Comparison of ENCODE assay signal across 15 cellular contexts in the genomic region with DNA sequence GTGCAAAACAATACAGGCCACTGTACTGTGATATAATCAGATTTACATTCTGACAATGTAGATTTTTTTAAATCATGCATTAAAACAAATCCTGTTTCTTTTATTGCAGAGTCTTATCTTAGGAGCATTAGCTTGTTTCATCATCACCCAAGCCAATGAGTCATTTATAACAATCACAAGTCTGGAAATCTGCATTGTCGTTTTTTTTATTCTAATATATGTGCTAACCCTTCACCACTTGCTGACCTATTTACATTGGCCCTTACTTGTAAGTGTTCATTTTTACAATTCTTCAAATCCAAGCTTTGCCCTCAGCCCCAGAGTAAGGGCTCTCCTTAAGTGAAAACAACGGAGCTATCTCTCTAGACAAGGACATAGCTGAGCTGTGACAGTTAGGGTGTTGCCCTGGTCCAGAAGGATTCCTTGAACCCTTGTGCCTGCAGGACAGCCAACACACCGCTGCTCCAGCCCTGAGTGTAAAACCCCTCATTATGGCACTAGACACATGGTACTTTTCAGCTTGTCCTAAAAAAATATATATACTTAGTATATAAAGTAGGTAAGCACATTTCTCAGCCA. TPM values are rescaled to one million over a fixed set of nuclear protein-coding genes. Genes with fewer than 3 reads are reported as not detected.
DNase-seq lines count a peak whose midpoint lies in the region; ATAC-seq and TF ChIP-seq lines count a peak whose summit lies in the region.
"Had no signal": no experiment of that assay in that cellular context is flagged by ENCODE, and none has a peak within 500 bp of the region (broad histone marks: within the 10 kb centered on the region; RNA-seq: fewer than 3 reads in every experiment).

No MANE protein-coding gene starts in this region.

- H3K27me3 ChIP-seq in HCT116 (ENCODE audit: insufficient read depth, low read length) (no peaks in the 10 kb centered on the region), SK-N-SH (ENCODE audit: insufficient read depth) (no peaks in the 10 kb centered on the region)
- H3K27me3 ChIP-seq: ascending aorta, esophagus squamous epithelium, upper lobe of left lung had no signal

- H3K9me3 ChIP-seq in HCT116 (ENCODE audit: control insufficient read depth in 1 of 2, insufficient read depth in 1 of 2, low read depth in 1 of 2, low read length in 2 of 2) (no peaks in the 10 kb centered on the region), SK-N-SH (no peaks in the 10 kb centered on the region)
- H3K9me3 ChIP-seq: ascending aorta, esophagus squamous epithelium, psoas muscle, upper lobe of left lung had no signal

- peaks cover 33% of the 10 kb centered on the region for H3F3A ChIP-seq in SK-N-SH (replicated peaks; ENCODE audit: insufficient read depth)

- no peaks in the 10 kb centered on the region; a peak in 1 of 4 replicates for H3K36me3 ChIP-seq in HCT116 (ENCODE audit: control insufficient read depth in 1 of 2, insufficient read depth in 2 of 2, low read length in 2 of 2)
- H3K36me3 ChIP-seq in SK-N-SH (replicated peaks in 1 of 2; ENCODE audit: control insufficient read depth in 1 of 2, insufficient read depth in 2 of 2, low read length in 1 of 2), result peaks cover 24 to 28% of the 10 kb centered on the region in 2 experiments

- peaks cover 0 to 13% of the 10 kb centered on the region in 2 experiments; a peak in 3 of 4 replicates for H3K4me1 ChIP-seq in HCT116 (ENCODE audit: control insufficient read depth in 1 of 2, insufficient read depth in 2 of 2, low read length in 2 of 2)
- peaks cover 0 to 19% of the 10 kb centered on the region in 2 experiments; a peak in 2 of 4 replicates for H3K4me1 ChIP-seq in SK-N-SH (ENCODE audit: control insufficient read depth in 1 of 2, insufficient read depth in 2 of 2, low read depth in 1 of 2, low read length in 1 of 2)
- H3K4me1 ChIP-seq: ascending aorta, psoas muscle had no signal

- POLR2A ChIA-PET in HCT116 (lab: Charles Lee) (interaction anchor here (1.0 to 1.8 kb wide), 2 partner anchors 8 to 17 kb away, joined by 3 to 8 read pairs; a partner anchor contains a TSS), SK-N-SH (lab: Yijun Ruan, JAX) (no interaction called here)

- no peak for TF ChIP-seq POLR2A in HCT116 (IDR thresholded peaks at IDR 0.05; ENCODE audit: borderline replicate concordance, extremely low read depth, insufficient read depth, insufficient read length)

- TF ChIP-seq RAD21 in HCT116 (IDR thresholded peaks at IDR 0.05; ENCODE audit: low read depth) (no peak), SK-N-SH (IDR thresholded peaks at IDR 0.05; ENCODE audit: low read length) (no peak)

- DNase-seq in HCT116 (ENCODE audit: low read depth, low spot score) (no peak), SK-N-SH (no peak), fibroblast of the aortic adventitia (ENCODE audit: low read depth) (peak; percentile 84), skeletal muscle cell (ENCODE audit: low read depth) (peak; percentile 60), DMS114 treated with DMSO at 0.1 percent for 48 hours (lab: John Stamatoyannopoulos, UW; ENCODE audit: unreplicated experiment) (no peak), SHP77 (lab: John Stamatoyannopoulos, UW) (no peak)
- no peak for DNase-seq in activated naive CD4-positive, alpha-beta T cell treated with anti-CD3 and anti-CD28 coated beads, Interleukin-2, amount 50 U/mL, for 16 hours
- DNase-seq: activated T-cell treated with anti-CD3 and anti-CD28 coated beads for 4 hours, esophagus squamous epithelium, NCI-H2171 treated with DMSO at 0.1 percent for 48 hours, psoas muscle, RPMI8226, upper lobe of left lung, WERI-Rb-1 had no signal

- H3K9ac ChIP-seq in HCT116 (ENCODE audit: low read length) (no peak overlapping the region), SK-N-SH (0 out of 2 replicates have a peak overlapping the region, but pooled peaks have one; percentile 2)

- CTCF ChIA-PET in HCT116 (lab: Charles Lee), result interaction anchor here (0.8 to 1.6 kb wide), 3 partner anchors 38 to 212 kb away, joined by 4 to 5 read pairs (median 4); no protein-coding TSS in a partner anchor
- CTCF ChIA-PET in SK-N-SH (lab: Yijun Ruan, JAX), result interaction anchor here (0.9 to 1.9 kb wide), 4 partner anchors 12 to 163 kb away, joined by 3 to 4 read pairs (median 3); a partner anchor contains a TSS

- no peak for TF ChIP-seq CTCF in HCT116 (IDR thresholded peaks at IDR 0.05 in 2 of 3, conservative IDR thresholded peaks at IDR 0.05 in 1 of 3; ENCODE audit: borderline replicate concordance in 1 of 3, insufficient read depth in 1 of 3, low read depth in 2 of 3, low read length in 2 of 3)
- no peak for TF ChIP-seq CTCF in SK-N-SH (IDR thresholded peaks at IDR 0.05)
- no peak for TF ChIP-seq CTCF in fibroblast of the aortic adventitia (IDR thresholded peaks at IDR 0.05; ENCODE audit: insufficient read depth, low read length)

- H3K9me2 ChIP-seq in HCT116 (ENCODE audit: insufficient read depth) (no peaks in the 10 kb centered on the region), SK-N-SH (no peaks in the 10 kb centered on the region)

- H3K79me2 ChIP-seq in HCT116 (ENCODE audit: insufficient read depth, low read length), result no peaks in the 10 kb centered on the region
- peaks cover 4% of the 10 kb centered on the region; the same call in 1 of the 2 replicates for H3K79me2 ChIP-seq in SK-N-SH (ENCODE audit: insufficient read depth)

- peak overlapping the region; percentile 33; the same call in 1 of the 2 replicates for H3K4me2 ChIP-seq in HCT116 (ENCODE audit: low read length)
- H3K4me2 ChIP-seq in SK-N-SH, result peak overlapping the region; percentile 59

- intact Hi-C loops in HCT116 (cut with micrococcal nuclease), result no loop called here

- peak; percentile 66 for ATAC-seq in HCT116
- ATAC-seq: psoas muscle had no signal

- 52% methylated on average over 3 of the region's 3 CpGs for WGBS in SK-N-SH (ENCODE audit: low lambda C conversion rate)

- RAD21 ChIA-PET in HCT116 (lab: Charles Lee; ENCODE audit: low non-redundant PET in 1 of 2, low total read pairs in 2 of 2, uncharacterized antibody in 2 of 2, unreplicated experiment in 2 of 2), result no interaction called here

- H3K27ac ChIP-seq in HCT116 (ENCODE audit: low read depth, low read length) (no peak overlapping the region), SK-N-SH (ENCODE audit: low read depth in 2 of 2, low read length in 1 of 2) (peak overlapping the region in 1 of 2 experiments; percentile 80; a peak in 2 of 4 replicates)
- H3K27ac ChIP-seq: ascending aorta, esophagus squamous epithelium, psoas muscle, upper lobe of left lung, WERI-Rb-1 had no signal

- H4K20me1 ChIP-seq in HCT116 (ENCODE audit: insufficient read depth) (peaks cover 3% of the 10 kb centered on the region; the same call in 1 of the 2 replicates), SK-N-SH (ENCODE audit: insufficient read depth) (peaks cover 11% of the 10 kb centered on the region; the same call in 1 of the 2 replicates)

- no TSS peak for BruUV-seq in HCT116 (replicated peaks; lab: Mats Ljungman, UMichigan)

- H2AFZ ChIP-seq in HCT116 (ENCODE audit: low read depth, low read length, poor library complexity, severe bottlenecking) (no peak overlapping the region), SK-N-SH (ENCODE audit: low read depth) (no peak overlapping the region)

- H3K4me3 ChIP-seq in HCT116 (replicated peaks in 1 of 2; ENCODE audit: low read depth in 1 of 2, low read length in 2 of 2), result no peak overlapping the region
- no peak overlapping the region for H3K4me3 ChIP-seq in SK-N-SH (ENCODE audit: low read depth in 2 of 2, low read length in 1 of 2)
- peak overlapping the region; percentile 4 for H3K4me3 ChIP-seq in fibroblast of the aortic adventitia (ENCODE audit: low read depth, low read length)
- no peak overlapping the region for H3K4me3 ChIP-seq in skeletal muscle cell (ENCODE audit: low read depth, low read length)
- H3K4me3 ChIP-seq: ascending aorta, esophagus squamous epithelium, psoas muscle, upper lobe of left lung had no signal

- TF ChIP-seq EP300 in SK-N-SH (IDR thresholded peaks at IDR 0.05; ENCODE audit: borderline replicate concordance in 1 of 2, low read depth in 1 of 2, low read length in 1 of 2), result no peak

TF ChIP-seq in SK-N-SH, 30 proteins besides CTCF, POLR2A, EP300 and RAD21 (continues in another document):
- TF ChIP-seq FOSL2 (IDR thresholded peaks at IDR 0.05; ENCODE audit: borderline replicate concordance, low read depth) (no peak; the same call in 1 of the 2 replicates), SIN3A (IDR thresholded peaks at IDR 0.05; ENCODE audit: borderline replicate concordance, low read depth, low read length) (no peak), TCF12 (IDR thresholded peaks at IDR 0.05) (no peak), RXRA (IDR thresholded peaks at IDR 0.05; ENCODE audit: borderline replicate concordance, low read depth) (no peak), YY1 (IDR thresholded peaks at IDR 0.05; ENCODE audit: low read depth) (no peak)

RNA-seq across cellular contexts. Expression of a gene that starts 3.7 kb away (rescaled TPM):
- total RNA-seq in HCT116 (2021; ENCODE audit: unreplicated experiment) (5.2 TPM), fibroblast of the aortic adventitia (ENCODE audit: low replicate concordance) (3.2 TPM in 1 of 2 replicates, not detected in the other)
- 2.3 TPM in 2 replicates for polyA plus RNA-seq in HCT116 (2012)
- polyA plus RNA-seq in SK-N-SH (2012; rRNA removed), result 3.1 and 3.7 TPM in 2 replicates
- polyA plus RNA-seq in SK-N-SH (2012; cell fraction: cytosol; rRNA removed), result 1.0 and 2.3 TPM in 2 replicates
- 3.1 and 3.2 TPM in 2 replicates for polyA plus RNA-seq in SK-N-SH (2012; cell fraction: nucleus; rRNA removed)
- total RNA-seq: ascending aorta had no signal

RNA-seq across cellular contexts. Expression of a gene that starts 9.3 kb away (rescaled TPM):
- total RNA-seq in HCT116 (2021; ENCODE audit: unreplicated experiment) (0.42 TPM), fibroblast of the aortic adventitia (ENCODE audit: low replicate concordance) (not detected in 2 replicates)
- 0.15 and 0.16 TPM in 2 replicates for polyA plus RNA-seq in HCT116 (2012)
- not detected in 2 replicates for polyA plus RNA-seq in SK-N-SH (2012; rRNA removed)
- polyA plus RNA-seq in SK-N-SH (2012; cell fraction: cytosol; rRNA removed), result 0.07 TPM in 1 of 2 replicates, not detected in the other
- 0.39 and 0.46 TPM in 2 replicates for polyA plus RNA-seq in SK-N-SH (2012; cell fraction: nucleus; rRNA removed)
- total RNA-seq: ascending aorta, esophagus squamous epithelium, psoas muscle had no signal

RNA-seq across cellular contexts. Expression of a gene that starts 17.5 kb away (rescaled TPM):
- total RNA-seq in HCT116 (2021; ENCODE audit: unreplicated experiment) (38.6 TPM), fibroblast of the aortic adventitia (ENCODE audit: low replicate concordance) (17.3 and 73.4 TPM in 2 replicates)
- 84.1 and 84.2 TPM in 2 replicates for polyA plus RNA-seq in HCT116 (2012)
- polyA plus RNA-seq in SK-N-SH (2012; rRNA removed), result 179 and 211 TPM in 2 replicates
- 185 and 194 TPM in 2 replicates for polyA plus RNA-seq in SK-N-SH (2012; cell fraction: cytosol; rRNA removed)
- 42.3 and 65.4 TPM in 2 replicates for polyA plus RNA-seq in SK-N-SH (2012; cell fraction: nucleus; rRNA removed)
- total RNA-seq: ascending aorta had no signal

RNA-seq across cellular contexts. Expression of a gene that starts 20.0 kb away (rescaled TPM):
- total RNA-seq in HCT116 (2021; ENCODE audit: unreplicated experiment) (15.4 TPM), fibroblast of the aortic adventitia (ENCODE audit: low replicate concordance) (58.8 and 101 TPM in 2 replicates)
- polyA plus RNA-seq in HCT116 (2012), result 14.7 and 16.9 TPM in 2 replicates
- 25.2 and 37.6 TPM in 2 replicates for polyA plus RNA-seq in SK-N-SH (2012; rRNA removed)
- polyA plus RNA-seq in SK-N-SH (2012; cell fraction: cytosol; rRNA removed), result 27.7 and 28.2 TPM in 2 replicates
- polyA plus RNA-seq in SK-N-SH (2012; cell fraction: nucleus; rRNA removed), result 64.2 and 80.0 TPM in 2 replicates

RNA-seq across cellular contexts. Expression of a gene that starts 34.6 kb away (rescaled TPM):
- 12.8 TPM for total RNA-seq in HCT116 (2021; ENCODE audit: unreplicated experiment)
- 9.8 and 11.8 TPM in 2 replicates for polyA plus RNA-seq in HCT116 (2012)
- 64.2 and 69.4 TPM in 2 replicates for polyA plus RNA-seq in SK-N-SH (2012; rRNA removed)
- polyA plus RNA-seq in SK-N-SH (2012; cell fraction: cytosol; rRNA removed), result 51.4 and 73.9 TPM in 2 replicates
- polyA plus RNA-seq in SK-N-SH (2012; cell fraction: nucleus; rRNA removed), result 44.1 and 60.0 TPM in 2 replicates
- total RNA-seq in fibroblast of the aortic adventitia (ENCODE audit: low replicate concordance), result 7.4 and 17.8 TPM in 2 replicates

Comparison
In these comparisons a context has a peak if more than half of its experiments do, and no peak if none do; other contexts are left out.
1. DNase-seq: peak in fibroblast of the aortic adventitia (single experiment) and skeletal muscle cell (single experiment); none in HCT116 (single experiment), SK-N-SH (single experiment), activated naive CD4-positive, alpha-beta T cell treated with anti-CD3 and anti-CD28 coated beads, Interleukin-2, amount 50 U/mL, for 16 hours (single experiment), DMS114 treated with DMSO at 0.1 percent for 48 hours (single experiment) and SHP77 (0 of 2).